8 cellular contexts compared by ENCODE assay signal in genomic region chr1:155226910-155227260, GRCh38. TPM values are rescaled to one million over a fixed set of nuclear protein-coding genes. Genes with fewer than 3 reads are reported as not detected.
DNase-seq lines count a peak whose midpoint lies in the region; ATAC-seq and TF ChIP-seq lines count a peak whose summit lies in the region.

No MANE protein-coding gene starts in this region.

- H3K27me3 ChIP-seq in neutrophil: no peaks in the 10 kb centered on the region

- no peaks in the 10 kb centered on the region for H3K9me3 Mint-ChIP-seq in activated T-cell treated with anti-CD3 and anti-CD28 coated beads, Interleukin-2, amount 50 U/mL, for 4 hours

- H3K4me3 Mint-ChIP-seq in activated T-cell treated with anti-CD3 and anti-CD28 coated beads, Interleukin-2, amount 50 U/mL, for 4 hours: peak overlapping the region; percentile 94

- DNase-seq in AG04449 (ENCODE audit: low read depth, low spot score) (no peak), NCI-H2171 treated with DMSO at 0.1 percent for 48 hours (lab: John Stamatoyannopoulos, UW) (peak; percentile 73), foreskin melanocyte (peak; percentile 56), OCI-M2 (lab: John Stamatoyannopoulos, UW; ENCODE audit: unreplicated experiment) (no peak)
- peak; percentile 51 for DNase-seq in activated T-cell treated with anti-CD3 and anti-CD28 coated beads, Interleukin-2, amount 50 U/mL, for 4 hours

- TF ChIP-seq CTCF in AG04449 (IDR thresholded peaks at IDR 0.05; ENCODE audit: insufficient read depth, low read length, missing control alignments) (no peak), neutrophil (IDR thresholded peaks at IDR 0.05) (no peak)

- POLR2A ChIA-PET in AG04449 (lab: Yijun Ruan, JAX): interaction anchor here (0.6 to 1.8 kb wide), 3 partner anchors 19 to 1389 kb away, joined by 3 to 8 read pairs (median 7); partner anchors contain the start of gene THBS3

- H3K9me3 ChIP-seq in neutrophil: no peaks in the 10 kb centered on the region

- CTCF ChIA-PET in AG04449 (lab: Yijun Ruan, JAX): interaction anchor here (0.9 to 8.0 kb wide), 14 partner anchors 15 to 136 kb away, joined by 3 to 139 read pairs (median 6); partner anchors contain the start of genes KRTCAP2, MTX1, THBS3 and TRIM46

- no peaks in the 10 kb centered on the region for H3K27me3 Mint-ChIP-seq in activated T-cell treated with anti-CD3 and anti-CD28 coated beads, Interleukin-2, amount 50 U/mL, for 4 hours (ENCODE audit: low read depth)

- ATAC-seq in GM18517 (IDR thresholded peaks at IDR 0.05; ENCODE audit: unreplicated experiment) (peak; percentile 7), HG03135 (IDR thresholded peaks at IDR 0.05; ENCODE audit: unreplicated experiment) (no peak)
- ATAC-seq in activated T-cell treated with anti-CD3 and anti-CD28 coated beads, Interleukin-2, amount 50 U/mL, for 4 hours: peak; percentile 19 to 50

- H3K4me1 ChIP-seq in neutrophil (ENCODE audit: control insufficient read depth in 1 of 2, insufficient read depth in 1 of 2, low read depth in 1 of 2, low read length in 1 of 2): peaks cover 62 to 72% of the 10 kb centered on the region in 2 experiments

- H3K36me3 Mint-ChIP-seq in activated T-cell treated with anti-CD3 and anti-CD28 coated beads, Interleukin-2, amount 50 U/mL, for 4 hours (ENCODE audit: insufficient read depth): no peaks in the 10 kb centered on the region

- H3K4me1 Mint-ChIP-seq in activated T-cell treated with anti-CD3 and anti-CD28 coated beads, Interleukin-2, amount 50 U/mL, for 4 hours (ENCODE audit: low read depth): peaks cover 17% of the 10 kb centered on the region

- peak overlapping the region; percentile 80 for H3K27ac ChIP-seq in neutrophil

- H3K4me3 ChIP-seq in AG04449 (ENCODE audit: low read depth, low read length) (peak overlapping the region; percentile 77), neutrophil (ENCODE audit: low read depth in 1 of 2, low read length in 1 of 2) (peak overlapping the region; percentile 78)

- no peaks in the 10 kb centered on the region for H3K36me3 ChIP-seq in neutrophil

RNA-seq across cellular contexts. Expression of gene MTX1, which starts 18.4 kb away (rescaled TPM):
- total RNA-seq in activated T-cell treated with anti-CD3 and anti-CD28 coated beads, Interleukin-2, amount 50 U/mL, for 4 hours: 10 to 100 TPM; 77.4 to 88.6 (median 77.7) TPM

RNA-seq across cellular contexts. Expression of gene THBS3, which starts 19.2 kb away (rescaled TPM):
- 1 to 10 TPM; 3.0 to 4.1 (median 3.7) TPM for total RNA-seq in activated T-cell treated with anti-CD3 and anti-CD28 coated beads, Interleukin-2, amount 50 U/mL, for 4 hours

RNA-seq across cellular contexts. Expression of gene ENTREP3, which starts 28.4 kb away (rescaled TPM):
- 10 to 100 TPM; 31.7 to 41.3 (median 39.8) TPM for total RNA-seq in activated T-cell treated with anti-CD3 and anti-CD28 coated beads, Interleukin-2, amount 50 U/mL, for 4 hours

RNA-seq across cellular contexts. Expression of gene SCAMP3, which starts 35.3 kb away (rescaled TPM):
- total RNA-seq in activated T-cell treated with anti-CD3 and anti-CD28 coated beads, Interleukin-2, amount 50 U/mL, for 4 hours: 100 to 1,000 TPM; 193 to 214 (median 208) TPM

RNA-seq across cellular contexts. Expression of gene CLK2, which starts 46.4 kb away (rescaled TPM):
- total RNA-seq in activated T-cell treated with anti-CD3 and anti-CD28 coated beads, Interleukin-2, amount 50 U/mL, for 4 hours: 10 to 100 TPM; 64.2 to 68.4 (median 66.3) TPM

Comparison
In these comparisons a context has a peak if more than half of its experiments do, and no peak if none do; other contexts are left out.
1. DNase-seq: peak in NCI-H2171 treated with DMSO at 0.1 percent for 48 hours (single experiment), activated T-cell treated with anti-CD3 and anti-CD28 coated beads, Interleukin-2, amount 50 U/mL, for 4 hours (single experiment) and foreskin melanocyte (single experiment); none in AG04449 (single experiment) and OCI-M2 (single experiment).